ENCODE assay signal across 30 cellular contexts in the genomic region with DNA sequence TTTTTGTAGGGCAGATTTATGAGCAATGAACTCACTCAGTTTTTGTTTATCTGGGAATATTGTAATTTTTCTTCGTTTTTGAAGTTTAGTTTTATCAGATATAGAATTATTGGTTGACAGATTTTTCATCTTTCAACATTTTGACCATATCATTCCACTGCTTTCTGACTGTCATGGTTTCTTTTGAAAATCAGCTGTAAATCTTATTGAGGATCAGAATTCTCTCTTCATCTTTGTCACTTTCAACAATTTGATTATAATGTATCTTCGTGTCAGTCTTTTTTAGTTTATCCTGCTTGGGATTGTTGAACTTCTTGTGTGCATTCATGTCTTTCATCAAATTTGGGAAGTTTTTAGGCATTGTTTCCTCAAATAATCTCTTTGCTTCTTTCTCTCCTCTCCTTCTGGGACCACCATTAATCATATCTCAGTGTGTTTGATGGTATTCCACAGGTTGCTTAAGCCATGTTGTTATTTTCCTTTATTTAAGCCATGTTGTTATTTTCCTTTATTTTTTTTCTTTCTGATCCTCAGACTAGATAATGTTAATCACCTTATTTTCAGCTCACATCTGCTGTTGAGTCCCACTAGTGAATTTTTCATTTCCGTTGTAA.
"Had no signal": no experiment of that assay in that cellular context is flagged by ENCODE, and none has a peak within 500 bp of the region (broad histone marks: within the 10 kb centered on the region; RNA-seq: fewer than 3 reads in every experiment).

No MANE protein-coding gene starts in this region.

- H3K36me3 ChIP-seq: adrenal gland had no signal

- FAIRE-seq: endothelial cell of umbilical vein had no signal

- H3K27me3 ChIP-seq: adrenal gland, body of pancreas, esophagus squamous epithelium, gastroesophageal sphincter, heart right ventricle, hepatocyte had no signal

- H3K4me1 ChIP-seq: adrenal gland, body of pancreas, esophagus squamous epithelium, gastroesophageal sphincter had no signal

- DNase-seq: activated CD4-positive, alpha-beta memory T cell treated with anti-CD3 and anti-CD28 coated beads for 36 hours; activated CD4-positive, alpha-beta T cell treated with anti-CD3 and anti-CD28 coated beads for 36 hours; activated CD4-positive, alpha-beta T cell treated with anti-CD3 and anti-CD28 coated beads, Interleukin-2, amount 10 ng/mL, durations not matched to agents 24 days and 14 days; activated CD4-positive, CD25-positive, alpha-beta regulatory T cell; activated CD4-positive, CD25-positive, alpha-beta regulatory T cell treated with anti-CD3 and anti-CD28 coated beads, Interleukin-2, amount 50 U/mL, for 72 hours; activated CD8-positive, alpha-beta memory T cell treated with anti-CD3 and anti-CD28 coated beads, Interleukin-2, amount 10 ng/mL, durations not matched to agents 7 days and 5 days; activated CD8-positive, alpha-beta memory T cell treated with anti-CD3 and anti-CD28 coated beads, Interleukin-2, amount 50 U/mL, for 4 hours; activated CD8-positive, alpha-beta T cell treated with anti-CD3 and anti-CD28 coated beads, Interleukin-2, amount 10 ng/mL, durations not matched to agents 7 days and 5 days; activated effector memory CD4-positive, alpha-beta T cell treated with anti-CD3 and anti-CD28 coated beads, Interleukin-2, amount 50 U/mL, for 16 hours; activated naive CD4-positive, alpha-beta T cell; activated naive CD4-positive, alpha-beta T cell treated with anti-CD3 and anti-CD28 coated beads, Interleukin-2, amount 50 U/mL, for 16 hours; activated T-cell treated with anti-CD3 and anti-CD28 coated beads, Interleukin-2, amount 50 U/mL, for 1 hour; activated T-cell treated with anti-CD3 and anti-CD28 coated beads, Interleukin-2, amount 50 U/mL, for 48 hours; adrenal gland; amygdala; aorta; body of pancreas; caudate nucleus; cortex of kidney; effector CD8-positive, alpha-beta T cell; esophagus squamous epithelium; foreskin melanocyte; heart right ventricle; T-helper 17 cell; T1000; WERI-Rb-1 had no signal

- H3K27ac ChIP-seq: adrenal gland, body of pancreas, epithelial cell of prostate, esophagus squamous epithelium, gastroesophageal sphincter, heart right ventricle, hepatocyte, WERI-Rb-1 had no signal

- H3K4me3 ChIP-seq: adrenal gland, body of pancreas, esophagus squamous epithelium, gastroesophageal sphincter, heart right ventricle, hepatocyte had no signal
